ENCODE assay signal across 12 cellular contexts in genomic region chr11:63534895-63535461, GRCh38. TPM values are rescaled to one million over a fixed set of nuclear protein-coding genes. Genes with fewer than 3 reads are reported as not detected.
DNase-seq lines count a peak whose midpoint lies in the region; ATAC-seq and TF ChIP-seq lines count a peak whose summit lies in the region.
"Had no signal": no experiment of that assay in that cellular context is flagged by ENCODE, and none has a peak within 500 bp of the region (broad histone marks: within the 10 kb centered on the region; RNA-seq: fewer than 3 reads in every experiment).

No MANE protein-coding gene starts in this region.

- TF ChIP-seq CTCF in PC-9 (conservative IDR thresholded peaks at IDR 0.05), result no peak

- intact Hi-C loops in PC-9 (cut with micrococcal nuclease; ENCODE audit: unreplicated experiment), result no loop called here

- peak; percentile 12 for ATAC-seq in activated T-cell treated with anti-CD3 and anti-CD28 coated beads, Interleukin-2, amount 50 U/mL, for 4 hours
- ATAC-seq in HG03159 (IDR thresholded peaks at IDR 0.05; ENCODE audit: unreplicated experiment) (peak; percentile 44), GM19452 (IDR thresholded peaks at IDR 0.05; ENCODE audit: unreplicated experiment) (no peak), HG02763 (IDR thresholded peaks at IDR 0.05; ENCODE audit: unreplicated experiment) (no peak)
- peak; percentile 74 for ATAC-seq in stimulated activated naive CD8-positive, alpha-beta T cell treated with anti-CD3 and anti-CD28 coated beads, Interleukin-15, amount 100 ng/mL, for 72 hours

- POLR2A ChIA-PET in PC-9 (lab: Charles Lee; ENCODE audit: unreplicated experiment), result no interaction called here

- H3F3A ChIP-seq in PC-9 (ENCODE audit: insufficient read depth, low read depth), result peaks cover 5% of the 10 kb centered on the region

- H3K4me1 Mint-ChIP-seq in activated T-cell treated with anti-CD3 and anti-CD28 coated beads, Interleukin-2, amount 50 U/mL, for 4 hours (ENCODE audit: low read depth), result peaks cover 88% of the 10 kb centered on the region
- peaks cover 79% of the 10 kb centered on the region for H3K4me1 Mint-ChIP-seq in activated naive CD4-positive, alpha-beta T cell treated with anti-CD3 and anti-CD28 coated beads, Interleukin-2, amount 10 ng/mL, durations not matched to agents 7 days and 5 days
- peaks cover 87% of the 10 kb centered on the region for H3K4me1 Mint-ChIP-seq in stimulated activated naive CD8-positive, alpha-beta T cell treated with anti-CD3 and anti-CD28 coated beads, Interleukin-15, amount 100 ng/mL, for 72 hours

- H3K9me3 ChIP-seq in PC-9 (ENCODE audit: insufficient read depth, low read depth), result no peaks in the 10 kb centered on the region

- H3K9me3 Mint-ChIP-seq in activated T-cell treated with anti-CD3 and anti-CD28 coated beads, Interleukin-2, amount 50 U/mL, for 4 hours, result no peaks in the 10 kb centered on the region
- no peaks in the 10 kb centered on the region for H3K9me3 Mint-ChIP-seq in activated naive CD4-positive, alpha-beta T cell treated with anti-CD3 and anti-CD28 coated beads, Interleukin-2, amount 10 ng/mL, durations not matched to agents 7 days and 5 days
- H3K9me3 Mint-ChIP-seq in stimulated activated naive CD8-positive, alpha-beta T cell treated with anti-CD3 and anti-CD28 coated beads, Interleukin-15, amount 100 ng/mL, for 72 hours, result no peaks in the 10 kb centered on the region

- no peaks in the 10 kb centered on the region for H3K9me2 ChIP-seq in PC-9 (ENCODE audit: insufficient read depth)

- no peak overlapping the region for H3K4me3 Mint-ChIP-seq in activated T-cell treated with anti-CD3 and anti-CD28 coated beads, Interleukin-2, amount 50 U/mL, for 4 hours
- no peak overlapping the region for H3K4me3 Mint-ChIP-seq in activated naive CD4-positive, alpha-beta T cell treated with anti-CD3 and anti-CD28 coated beads, Interleukin-2, amount 10 ng/mL, durations not matched to agents 7 days and 5 days
- H3K4me3 Mint-ChIP-seq in stimulated activated naive CD8-positive, alpha-beta T cell treated with anti-CD3 and anti-CD28 coated beads, Interleukin-15, amount 100 ng/mL, for 72 hours, result peak overlapping the region; percentile 76 to 92

- H3K4me1 ChIP-seq in PC-9 (replicated peaks; ENCODE audit: insufficient read depth), result peaks cover 40% of the 10 kb centered on the region

- no peak overlapping the region for H3K4me2 ChIP-seq in PC-9

- CTCF ChIA-PET in activated naive CD4-positive, alpha-beta T cell treated with anti-CD3 and anti-CD28 coated beads, Interleukin-2, amount 10 ng/mL, durations not matched to agents 7 days and 5 days (lab: Charles Lee), result interaction anchor here (1.0 to 2.5 kb wide), 2 partner anchors 18 to 40 kb away, joined by 3 to 10 read pairs; no protein-coding TSS in a partner anchor
- CTCF ChIA-PET in PC-9 (lab: Charles Lee), result no interaction called here

- H3K27me3 Mint-ChIP-seq in activated T-cell treated with anti-CD3 and anti-CD28 coated beads, Interleukin-2, amount 50 U/mL, for 4 hours (ENCODE audit: low read depth), result no peaks in the 10 kb centered on the region
- H3K27me3 Mint-ChIP-seq in activated naive CD4-positive, alpha-beta T cell treated with anti-CD3 and anti-CD28 coated beads, Interleukin-2, amount 10 ng/mL, durations not matched to agents 7 days and 5 days, result no peaks in the 10 kb centered on the region
- no peaks in the 10 kb centered on the region for H3K27me3 Mint-ChIP-seq in stimulated activated naive CD8-positive, alpha-beta T cell treated with anti-CD3 and anti-CD28 coated beads, Interleukin-15, amount 100 ng/mL, for 72 hours

- H3K36me3 ChIP-seq in PC-9 (ENCODE audit: low read depth), result no peaks in the 10 kb centered on the region

- H3K27me3 ChIP-seq in PC-9 (ENCODE audit: insufficient read depth, low read depth), result no peaks in the 10 kb centered on the region

- H3K79me2 ChIP-seq in PC-9 (ENCODE audit: low read depth), result no peaks in the 10 kb centered on the region

- H3K36me3 Mint-ChIP-seq in activated T-cell treated with anti-CD3 and anti-CD28 coated beads, Interleukin-2, amount 50 U/mL, for 4 hours (ENCODE audit: insufficient read depth), result peaks cover 4% of the 10 kb centered on the region
- peaks cover 16% of the 10 kb centered on the region for H3K36me3 Mint-ChIP-seq in activated naive CD4-positive, alpha-beta T cell treated with anti-CD3 and anti-CD28 coated beads, Interleukin-2, amount 10 ng/mL, durations not matched to agents 7 days and 5 days

- no peak overlapping the region for H3K27ac ChIP-seq in PC-9

- H4K20me1 ChIP-seq in PC-9 (ENCODE audit: insufficient read depth), result no peaks in the 10 kb centered on the region

- DNase-seq in activated T-cell treated with anti-CD3 and anti-CD28 coated beads, Interleukin-2, amount 50 U/mL, for 4 hours, result no peak
- no peak for DNase-seq in activated T-cell treated with anti-CD3 and anti-CD28 coated beads, Interleukin-2, amount 50 U/mL, for 1 hour
- DNase-seq in activated naive CD4-positive, alpha-beta T cell treated with anti-CD3 and anti-CD28 coated beads, Interleukin-2, amount 10 ng/mL, durations not matched to agents 7 days and 5 days, result peak; percentile 29
- peak; percentile 25 to 52 for DNase-seq in stimulated activated naive CD8-positive, alpha-beta T cell treated with anti-CD3 and anti-CD28 coated beads, Interleukin-15, amount 100 ng/mL, for 72 hours
- no peak for DNase-seq in PC-9
- DNase-seq: caudate nucleus, NCI-H1694 treated with DMSO at 0.1 percent for 48 hours, SIG-M5 had no signal

- H2AFZ ChIP-seq in PC-9, result no peak overlapping the region

- BruUV-seq in PC-9 (replicated peaks; lab: Mats Ljungman, UMichigan), result no TSS peak

- H3K27ac Mint-ChIP-seq in activated naive CD4-positive, alpha-beta T cell treated with anti-CD3 and anti-CD28 coated beads, Interleukin-2, amount 10 ng/mL, durations not matched to agents 7 days and 5 days, result peak overlapping the region; percentile 87
- peak overlapping the region; percentile 43 to 94 for H3K27ac Mint-ChIP-seq in stimulated activated naive CD8-positive, alpha-beta T cell treated with anti-CD3 and anti-CD28 coated beads, Interleukin-15, amount 100 ng/mL, for 72 hours

- no peak overlapping the region for H3K4me3 ChIP-seq in PC-9

RNA-seq across cellular contexts. Expression of gene PLAAT4, which starts 1.6 kb away (rescaled TPM):
- total RNA-seq in activated T-cell treated with anti-CD3 and anti-CD28 coated beads, Interleukin-2, amount 50 U/mL, for 4 hours, result 1 to 10 TPM; 5.7 to 8.0 (median 7.4) TPM
- 64.6 and 99.9 TPM in 2 replicates for total RNA-seq in PC-9 (2021)
- total RNA-seq: G401 had no signal

RNA-seq across cellular contexts. Expression of gene PLAAT2, which starts 28.2 kb away (rescaled TPM):
- not detected for total RNA-seq in activated T-cell treated with anti-CD3 and anti-CD28 coated beads, Interleukin-2, amount 50 U/mL, for 4 hours
- 8.8 and 13.6 TPM in 2 replicates for total RNA-seq in PC-9 (2021)
- total RNA-seq: G401 had no signal

RNA-seq across cellular contexts. Expression of gene LGALS12, which starts 29.1 kb away (rescaled TPM):
- not detected for total RNA-seq in activated T-cell treated with anti-CD3 and anti-CD28 coated beads, Interleukin-2, amount 50 U/mL, for 4 hours
- total RNA-seq in PC-9 (2021), result not detected in 2 replicates
- total RNA-seq: G401 had no signal

RNA-seq across cellular contexts. Expression of gene PLAAT5, which starts 44.0 kb away (rescaled TPM):
- total RNA-seq in activated T-cell treated with anti-CD3 and anti-CD28 coated beads, Interleukin-2, amount 50 U/mL, for 4 hours, result under 1 TPM; 0.05 to 0.24 (median 0.13) TPM
- total RNA-seq in PC-9 (2021), result not detected in 2 replicates
- total RNA-seq: G401 had no signal

Comparison
In these comparisons a context has a peak if more than half of its experiments do, and no peak if none do; other contexts are left out.
1. ATAC-seq: peak in activated T-cell treated with anti-CD3 and anti-CD28 coated beads, Interleukin-2, amount 50 U/mL, for 4 hours (2 of 2), HG03159 (single experiment) and stimulated activated naive CD8-positive, alpha-beta T cell treated with anti-CD3 and anti-CD28 coated beads, Interleukin-15, amount 100 ng/mL, for 72 hours (single experiment); none in GM19452 (single experiment) and HG02763 (single experiment).
2. DNase-seq: peak in activated naive CD4-positive, alpha-beta T cell treated with anti-CD3 and anti-CD28 coated beads, Interleukin-2, amount 10 ng/mL, durations not matched to agents 7 days and 5 days (single experiment) and stimulated activated naive CD8-positive, alpha-beta T cell treated with anti-CD3 and anti-CD28 coated beads, Interleukin-15, amount 100 ng/mL, for 72 hours (2 of 2); none in activated T-cell treated with anti-CD3 and anti-CD28 coated beads, Interleukin-2, amount 50 U/mL, for 4 hours (single experiment), activated T-cell treated with anti-CD3 and anti-CD28 coated beads, Interleukin-2, amount 50 U/mL, for 1 hour (single experiment) and PC-9 (0 of 2).
3. H3K4me3 Mint-ChIP-seq: peak in stimulated activated naive CD8-positive, alpha-beta T cell treated with anti-CD3 and anti-CD28 coated beads, Interleukin-15, amount 100 ng/mL, for 72 hours (2 of 2); none in activated T-cell treated with anti-CD3 and anti-CD28 coated beads, Interleukin-2, amount 50 U/mL, for 4 hours (single experiment) and activated naive CD4-positive, alpha-beta T cell treated with anti-CD3 and anti-CD28 coated beads, Interleukin-2, amount 10 ng/mL, durations not matched to agents 7 days and 5 days (single experiment).